8 cellular contexts compared by ENCODE assay signal in the genomic region with DNA sequence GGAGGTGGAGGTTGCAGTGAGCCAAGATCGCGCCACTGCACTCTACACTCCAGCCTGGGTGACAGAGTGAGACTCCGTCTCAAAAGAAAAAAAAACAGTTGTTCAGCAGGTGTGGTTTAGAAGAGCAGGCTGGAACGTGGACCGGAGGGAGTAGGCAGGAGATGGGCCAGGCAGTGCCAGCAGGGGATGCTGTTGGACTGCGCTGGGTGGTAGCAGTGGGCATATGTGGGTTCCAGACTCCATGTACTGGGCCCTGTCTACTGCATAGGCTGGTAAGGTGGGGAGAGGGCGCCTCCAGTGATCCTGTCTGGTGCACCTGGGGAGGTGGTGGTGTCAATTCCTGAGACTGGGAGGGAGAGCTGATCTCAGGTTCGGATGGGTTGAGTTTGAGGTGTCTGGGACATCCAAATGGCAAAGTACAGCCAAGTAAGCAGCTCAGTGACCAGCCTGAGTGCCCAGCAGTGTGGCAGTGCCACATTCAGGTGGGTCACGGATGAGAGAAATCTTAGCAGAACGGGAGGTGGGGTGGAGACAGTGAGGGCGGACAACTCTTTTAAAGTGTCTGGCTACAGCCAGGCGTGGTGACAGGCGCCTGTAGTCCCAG. TPM values are rescaled to one million over a fixed set of nuclear protein-coding genes. Genes with fewer than 3 reads are reported as not detected.
DNase-seq lines count a peak whose midpoint lies in the region; ATAC-seq and TF ChIP-seq lines count a peak whose summit lies in the region.

No MANE protein-coding gene starts in this region.

- no peaks in the 10 kb centered on the region for H3K27me3 Mint-ChIP-seq in activated T-cell treated with anti-CD3 and anti-CD28 coated beads, Interleukin-2, amount 50 U/mL, for 72 hours (ENCODE audit: low read depth)

- H3K36me3 Mint-ChIP-seq in activated T-cell treated with anti-CD3 and anti-CD28 coated beads, Interleukin-2, amount 50 U/mL, for 72 hours (ENCODE audit: insufficient read depth in 2 of 2) = peaks cover 6 to 16% of the 10 kb centered on the region in 2 donors

- H3F3A ChIP-seq in smooth muscle cell (ENCODE audit: low read depth) = no peaks in the 10 kb centered on the region

- DNase-seq in NCI-H345 (lab: John Stamatoyannopoulos, UW) = peak; percentile 1
- DNase-seq in NCI-H345 treated with DMSO at 0.1 percent for 48 hours (lab: John Stamatoyannopoulos, UW; ENCODE audit: unreplicated experiment) = no peak
- DNase-seq in NOMO-1 treated with dmso at 0.1 percent for 144 hours (lab: John Stamatoyannopoulos, UW; ENCODE audit: unreplicated experiment) = peak; percentile 28
- DNase-seq in activated T-cell treated with anti-CD3 and anti-CD28 coated beads, Interleukin-2, amount 50 U/mL, for 72 hours = peak; percentile 61 to 68
- peak; percentile 83 for DNase-seq in germinal center (ENCODE audit: low spot score)
- no peak for DNase-seq in smooth muscle cell (lab: John Stamatoyannopoulos, UW; ENCODE audit: unreplicated experiment)

- H4K20me1 ChIP-seq in smooth muscle cell (ENCODE audit: low read depth) = no peaks in the 10 kb centered on the region

- peaks cover 25% of the 10 kb centered on the region for H3K4me1 Mint-ChIP-seq in activated T-cell treated with anti-CD3 and anti-CD28 coated beads, Interleukin-2, amount 50 U/mL, for 72 hours (ENCODE audit: low read depth)

- no peaks in the 10 kb centered on the region for H3K36me3 ChIP-seq in smooth muscle cell (ENCODE audit: low read depth)

- no peak overlapping the region for H3K27ac ChIP-seq in smooth muscle cell (ENCODE audit: low read depth)

- H3K4me2 ChIP-seq in smooth muscle cell = no peak overlapping the region

- no peak overlapping the region for H3K9ac ChIP-seq in smooth muscle cell (ENCODE audit: low read depth)

- peak; percentile 69 to 72 for ATAC-seq in activated T-cell treated with anti-CD3 and anti-CD28 coated beads, Interleukin-2, amount 50 U/mL, for 72 hours (replicated peaks in 1 of 2)
- ATAC-seq in HG03342 (IDR thresholded peaks at IDR 0.05; ENCODE audit: unreplicated experiment) = no peak
- no peak for ATAC-seq in HG02885 (IDR thresholded peaks at IDR 0.05; ENCODE audit: poor library complexity, unreplicated experiment)

- H3K27ac Mint-ChIP-seq in activated T-cell treated with anti-CD3 and anti-CD28 coated beads, Interleukin-2, amount 50 U/mL, for 72 hours = peak overlapping the region; percentile 59

- H3K9me3 ChIP-seq in smooth muscle cell (replicated peaks; ENCODE audit: low read depth) = no peaks in the 10 kb centered on the region

- no peaks in the 10 kb centered on the region for H3K27me3 ChIP-seq in smooth muscle cell (ENCODE audit: low read depth)

- no peak overlapping the region for H2AFZ ChIP-seq in smooth muscle cell (ENCODE audit: low read depth)

- H3K4me3 ChIP-seq in smooth muscle cell = no peak overlapping the region

- H3K79me2 ChIP-seq in smooth muscle cell (ENCODE audit: low read depth) = no peaks in the 10 kb centered on the region

- H3K4me3 Mint-ChIP-seq in activated T-cell treated with anti-CD3 and anti-CD28 coated beads, Interleukin-2, amount 50 U/mL, for 72 hours = no peak overlapping the region

- no peaks in the 10 kb centered on the region for H3K4me1 ChIP-seq in smooth muscle cell (ENCODE audit: low read depth)

- 91% methylated on average over 13 of the region's 13 CpGs for WGBS in smooth muscle cell (ENCODE audit: low lambda C conversion rate)

- peak; percentile 31 for TF ChIP-seq CTCF in smooth muscle cell (IDR thresholded peaks at IDR 0.05; ENCODE audit: borderline replicate concordance, insufficient read depth, poor library complexity, severe bottlenecking)

- no peaks in the 10 kb centered on the region for H3K9me3 Mint-ChIP-seq in activated T-cell treated with anti-CD3 and anti-CD28 coated beads, Interleukin-2, amount 50 U/mL, for 72 hours

RNA-seq across cellular contexts. Expression of a gene that starts 25.9 kb away (rescaled TPM):
- total RNA-seq in activated T-cell treated with anti-CD3 and anti-CD28 coated beads, Interleukin-2, amount 50 U/mL, for 72 hours = 10 to 100 TPM; 31.0 to 35.1 TPM
- total RNA-seq in smooth muscle cell = 7.9 and 12.2 TPM in 2 replicates
- polyA plus RNA-seq in smooth muscle cell = 12.8 and 16.2 TPM in 2 replicates

RNA-seq across cellular contexts. Expression of a gene that starts 35.7 kb away (rescaled TPM):
- 10 to 100 TPM; 39.4 to 41.3 TPM for total RNA-seq in activated T-cell treated with anti-CD3 and anti-CD28 coated beads, Interleukin-2, amount 50 U/mL, for 72 hours
- total RNA-seq in smooth muscle cell = 45.1 and 57.0 TPM in 2 replicates
- polyA plus RNA-seq in smooth muscle cell = 51.0 and 57.2 TPM in 2 replicates

RNA-seq across cellular contexts. Expression of a gene that starts 39.0 kb away (rescaled TPM):
- 100 to 1,000 TPM; 125 to 134 TPM for total RNA-seq in activated T-cell treated with anti-CD3 and anti-CD28 coated beads, Interleukin-2, amount 50 U/mL, for 72 hours
- 156 and 162 TPM in 2 replicates for total RNA-seq in smooth muscle cell
- 97.3 and 123 TPM in 2 replicates for polyA plus RNA-seq in smooth muscle cell

RNA-seq across cellular contexts. Expression of a gene that starts 58.9 kb away (rescaled TPM):
- 100 to 1,000 TPM; 160 to 164 TPM for total RNA-seq in activated T-cell treated with anti-CD3 and anti-CD28 coated beads, Interleukin-2, amount 50 U/mL, for 72 hours
- total RNA-seq in smooth muscle cell = 95.0 and 105 TPM in 2 replicates
- polyA plus RNA-seq in smooth muscle cell = 37.9 and 51.5 TPM in 2 replicates

Comparison
In these comparisons a context has a peak if more than half of its experiments do, and no peak if none do; other contexts are left out.
1. DNase-seq: peak in NCI-H345 (single experiment), NOMO-1 treated with dmso at 0.1 percent for 144 hours (single experiment), activated T-cell treated with anti-CD3 and anti-CD28 coated beads, Interleukin-2, amount 50 U/mL, for 72 hours (2 of 2) and germinal center (single experiment); none in NCI-H345 treated with DMSO at 0.1 percent for 48 hours (single experiment) and smooth muscle cell (single experiment).
2. ATAC-seq: peak in activated T-cell treated with anti-CD3 and anti-CD28 coated beads, Interleukin-2, amount 50 U/mL, for 72 hours (2 of 2); none in HG03342 (single experiment) and HG02885 (single experiment).